ENCODE assay signal across 18 cellular contexts in genomic region chr7:12979181-12979580, GRCh38.
"Had no signal": no experiment of that assay in that cellular context is flagged by ENCODE, and none has a peak within 500 bp of the region (broad histone marks: within the 10 kb centered on the region; RNA-seq: fewer than 3 reads in every experiment).

No MANE protein-coding gene starts in this region.

- H3K4me1 ChIP-seq: foreskin keratinocyte, thyroid gland had no signal

- FAIRE-seq: urothelium cell line had no signal

- H3K27me3 ChIP-seq: foreskin keratinocyte, thyroid gland had no signal

- H3K36me3 ChIP-seq: thyroid gland had no signal

- H3K9me3 ChIP-seq: thyroid gland had no signal

- H3K4me3 ChIP-seq: thyroid gland had no signal

- DNase-seq: activated CD4-positive, alpha-beta T cell treated with anti-CD3 and anti-CD28 coated beads for 48 hours; activated CD8-positive, alpha-beta memory T cell treated with anti-CD3 and anti-CD28 coated beads for 24 hours; activated naive CD4-positive, alpha-beta T cell treated with anti-CD3 and anti-CD28 coated beads for 36 hours; activated naive CD8-positive, alpha-beta T cell treated with anti-CD3 and anti-CD28 coated beads, Interleukin-2, amount 50 U/mL, for 24 hours; aorta; cerebellar nuclear complex; effector CD8-positive, alpha-beta T cell; foreskin keratinocyte; left colon; mammary epithelial cell; retina; stimulated activated CD4-positive, alpha-beta T cell treated with anti-CD3 and anti-CD28 coated beads, Interleukin-15, amount 100 ng/mL, for 24 hours; stimulated activated CD4-positive, alpha-beta T cell treated with anti-CD3 and anti-CD28 coated beads, Interleukin-4, amount 100 ng/mL, for 1 hour; stimulated activated naive B cell treated with anti-CD40 and anti-IgM and Interleukin-4, amounts not matched to agents 10 μg/mL and 1 μg/mL and 100 μg/mL, for 72 hours; thyroid gland had no signal

- H3K27ac ChIP-seq: foreskin keratinocyte, thyroid gland had no signal

- ATAC-seq: activated naive CD8-positive, alpha-beta T cell treated with anti-CD3 and anti-CD28 coated beads, Interleukin-2, amount 50 U/mL, for 24 hours; activated T-helper 17 cell treated with anti-CD3 and anti-CD28 coated beads, Interleukin-2, amount 50 U/mL, for 72 hours; foreskin keratinocyte; left colon; stimulated activated naive B cell treated with anti-CD40 and anti-IgM and Interleukin-4, amounts not matched to agents 10 μg/mL and 1 μg/mL and 100 μg/mL, for 72 hours; WTC11 had no signal
